ENCODE assay signal across 15 cellular contexts in genomic region chr22:42800731-42801536, GRCh38.
DNase-seq lines count a peak whose midpoint lies in the region; ATAC-seq lines count a peak whose summit lies in the region.
"Had no signal": no experiment of that assay in that cellular context is flagged by ENCODE, and none has a peak within 500 bp of the region (broad histone marks: within the 10 kb centered on the region; RNA-seq: fewer than 3 reads in every experiment).

No MANE protein-coding gene starts in this region.

- H3K36me3 Mint-ChIP-seq in effector memory CD8-positive, alpha-beta T cell (ENCODE audit: insufficient read depth) = peaks cover 67% of the 10 kb centered on the region
- peaks cover 48 to 59% of the 10 kb centered on the region in 2 donors for H3K36me3 Mint-ChIP-seq in stimulated activated naive B cell treated with anti-CD40 and anti-IgM and Interleukin-4, amounts not matched to agents 10 μg/mL and 1 μg/mL and 100 μg/mL, for 72 hours

- no peak for ATAC-seq in effector memory CD8-positive, alpha-beta T cell (replicated peaks)
- ATAC-seq in stimulated activated naive B cell treated with anti-CD40 and anti-IgM and Interleukin-4, amounts not matched to agents 10 μg/mL and 1 μg/mL and 100 μg/mL, for 72 hours (replicated peaks) = no peak

- no peaks in the 10 kb centered on the region for H3K9me3 Mint-ChIP-seq in effector memory CD8-positive, alpha-beta T cell
- no peaks in the 10 kb centered on the region for H3K9me3 Mint-ChIP-seq in stimulated activated naive B cell treated with anti-CD40 and anti-IgM and Interleukin-4, amounts not matched to agents 10 μg/mL and 1 μg/mL and 100 μg/mL, for 72 hours
- H3K9me3 Mint-ChIP-seq: activated CD4-positive, alpha-beta T cell treated with anti-CD3 and anti-CD28 coated beads, Interleukin-2, amount 10 ng/mL, durations not matched to agents 24 days and 14 days had no signal

- DNase-seq in NCI-H2107 treated with DMSO at 0.1 percent for 48 hours (lab: John Stamatoyannopoulos, UW; ENCODE audit: unreplicated experiment) = peak; percentile 39
- no peak for DNase-seq in NCI-H2107 (lab: John Stamatoyannopoulos, UW)
- DNase-seq in NCI-H524 treated with DMSO at 0.1 percent for 48 hours (lab: John Stamatoyannopoulos, UW) = peak; percentile 67
- DNase-seq in effector memory CD8-positive, alpha-beta T cell = no peak
- no peak for DNase-seq in stimulated activated naive B cell treated with anti-CD40 and anti-IgM and Interleukin-4, amounts not matched to agents 10 μg/mL and 1 μg/mL and 100 μg/mL, for 72 hours
- DNase-seq in activated CD4-positive, alpha-beta T cell treated with anti-CD3 and anti-CD28 coated beads, Interleukin-2, amount 50 U/mL, for 1 hour = no peak
- DNase-seq in hypothalamus (lab: John Stamatoyannopoulos, UW) = no peak
- no peak for DNase-seq in activated effector memory CD4-positive, alpha-beta T cell treated with anti-CD3 and anti-CD28 coated beads, Interleukin-2, amount 50 U/mL, for 16 hours
- DNase-seq: activated CD4-positive, alpha-beta T cell treated with anti-CD3 and anti-CD28 coated beads, Interleukin-2, amount 10 ng/mL, durations not matched to agents 24 days and 14 days; activated naive CD4-positive, alpha-beta T cell; central memory CD4-positive, alpha-beta T cell; erythroblast; occipital lobe; stimulated activated CD4-positive, alpha-beta T cell treated with anti-CD3 and anti-CD28 coated beads, Interleukin-12 subunit alpha, Interleukin-12 subunit beta, amount 100 ng/mL, for 4 hours; tibial artery had no signal

- no peak overlapping the region for H3K4me3 Mint-ChIP-seq in effector memory CD8-positive, alpha-beta T cell
- H3K4me3 Mint-ChIP-seq in stimulated activated naive B cell treated with anti-CD40 and anti-IgM and Interleukin-4, amounts not matched to agents 10 μg/mL and 1 μg/mL and 100 μg/mL, for 72 hours = no peak overlapping the region
- H3K4me3 Mint-ChIP-seq: activated CD4-positive, alpha-beta T cell treated with anti-CD3 and anti-CD28 coated beads, Interleukin-2, amount 10 ng/mL, durations not matched to agents 24 days and 14 days had no signal

- H3K4me1 Mint-ChIP-seq in effector memory CD8-positive, alpha-beta T cell (ENCODE audit: low read depth in 2 of 2) = peaks cover 3 to 6% of the 10 kb centered on the region in 2 donors
- H3K4me1 Mint-ChIP-seq in stimulated activated naive B cell treated with anti-CD40 and anti-IgM and Interleukin-4, amounts not matched to agents 10 μg/mL and 1 μg/mL and 100 μg/mL, for 72 hours = peaks cover 0 to 2% of the 10 kb centered on the region in 2 donors

- H3K27ac Mint-ChIP-seq in effector memory CD8-positive, alpha-beta T cell = peak overlapping the region; percentile 76
- H3K27ac Mint-ChIP-seq in stimulated activated naive B cell treated with anti-CD40 and anti-IgM and Interleukin-4, amounts not matched to agents 10 μg/mL and 1 μg/mL and 100 μg/mL, for 72 hours = peak overlapping the region; percentile 25
- H3K27ac Mint-ChIP-seq: activated CD4-positive, alpha-beta T cell treated with anti-CD3 and anti-CD28 coated beads, Interleukin-2, amount 10 ng/mL, durations not matched to agents 24 days and 14 days had no signal

- H3K27me3 Mint-ChIP-seq in effector memory CD8-positive, alpha-beta T cell = no peaks in the 10 kb centered on the region
- H3K27me3 Mint-ChIP-seq in stimulated activated naive B cell treated with anti-CD40 and anti-IgM and Interleukin-4, amounts not matched to agents 10 μg/mL and 1 μg/mL and 100 μg/mL, for 72 hours = no peaks in the 10 kb centered on the region
- H3K27me3 Mint-ChIP-seq: activated CD4-positive, alpha-beta T cell treated with anti-CD3 and anti-CD28 coated beads, Interleukin-2, amount 10 ng/mL, durations not matched to agents 24 days and 14 days had no signal

Comparison
In these comparisons a context has a peak if more than half of its experiments do, and no peak if none do; other contexts are left out.
1. DNase-seq: peak in NCI-H2107 treated with DMSO at 0.1 percent for 48 hours (single experiment) and NCI-H524 treated with DMSO at 0.1 percent for 48 hours (single experiment); none in NCI-H2107 (single experiment), effector memory CD8-positive, alpha-beta T cell (0 of 3), stimulated activated naive B cell treated with anti-CD40 and anti-IgM and Interleukin-4, amounts not matched to agents 10 μg/mL and 1 μg/mL and 100 μg/mL, for 72 hours (single experiment), activated CD4-positive, alpha-beta T cell treated with anti-CD3 and anti-CD28 coated beads, Interleukin-2, amount 50 U/mL, for 1 hour (single experiment), hypothalamus (0 of 51) and activated effector memory CD4-positive, alpha-beta T cell treated with anti-CD3 and anti-CD28 coated beads, Interleukin-2, amount 50 U/mL, for 16 hours (single experiment).